Comparison of ENCODE assay signal across 8 cellular contexts in genomic region chr11:65083134-65083833, GRCh38. TPM values are rescaled to one million over a fixed set of nuclear protein-coding genes. Genes with fewer than 3 reads are reported as not detected.
A peak's percentile ranks its signal among the peaks of the same experiment; 100 is the strongest.
DNase-seq lines count a peak whose midpoint lies in the region; ATAC-seq and TF ChIP-seq lines count a peak whose summit lies in the region.

No MANE protein-coding gene starts in this region.

- no peak for TF ChIP-seq POLR2A in lower leg skin (IDR thresholded peaks at IDR 0.05)
- no peak for TF ChIP-seq POLR2A in vagina (IDR thresholded peaks at IDR 0.05)

- TF ChIP-seq CTCF in lower leg skin (IDR thresholded peaks at IDR 0.05) (no peak), vagina (IDR thresholded peaks at IDR 0.05) (no peak)

- intact Hi-C loops in lower leg skin (cut with DNase I; ENCODE audit: low total_unique reads) (loop anchor here (10.0 kb wide), 1 partner anchor 68 kb away; the partner anchor contains the start of gene ARL2), vagina (cut with DNase I) (no loop called here)

- H3K27ac Mint-ChIP-seq in activated naive CD8-positive, alpha-beta T cell: peak overlapping the region; percentile 94

- no peak for DNase-seq in lower leg skin (ENCODE audit: low spot score in 2 of 2)
- DNase-seq in vagina (ENCODE audit: extremely low spot score in 2 of 2): no peak
- no peak for DNase-seq in amniotic stem cell (lab: John Stamatoyannopoulos, UW)
- no peak for DNase-seq in HCEC 1CT
- no peak for DNase-seq in mucosa of gallbladder (ENCODE audit: low spot score)

- no peaks in the 10 kb centered on the region for H3K27me3 ChIP-seq in vagina

- peaks cover 18% of the 10 kb centered on the region for H3K4me1 ChIP-seq in vagina

- H3K9me3 ChIP-seq in vagina: no peaks in the 10 kb centered on the region

- 3 to 6% methylated on average over 13 of the region's 13 CpGs for WGBS in lower leg skin, 2 donors

- peaks cover 0 to 17% of the 10 kb centered on the region in 2 donors for H3K36me3 ChIP-seq in vagina

- H3K4me3 ChIP-seq in lower leg skin (ENCODE audit: low read depth, poor library complexity, severe bottlenecking): peak overlapping the region; percentile 28
- H3K4me3 ChIP-seq in vagina: peak overlapping the region; percentile 59 to 77

- no peaks in the 10 kb centered on the region for H3K27me3 Mint-ChIP-seq in activated naive CD8-positive, alpha-beta T cell

- H3K9me3 Mint-ChIP-seq in activated naive CD8-positive, alpha-beta T cell (ENCODE audit: low read depth): no peaks in the 10 kb centered on the region

- H3K4me1 Mint-ChIP-seq in activated naive CD8-positive, alpha-beta T cell (ENCODE audit: low read depth): peaks cover 20% of the 10 kb centered on the region

- H3K27ac ChIP-seq in vagina: peak overlapping the region; percentile 87

- peaks cover 2% of the 10 kb centered on the region for H3K36me3 Mint-ChIP-seq in activated naive CD8-positive, alpha-beta T cell

- peak overlapping the region; percentile 94 for H3K4me3 Mint-ChIP-seq in activated naive CD8-positive, alpha-beta T cell

- ATAC-seq in GM18870 (IDR thresholded peaks at IDR 0.05; ENCODE audit: unreplicated experiment): peak; percentile 15
- peak; percentile 18 for ATAC-seq in HG03045 (IDR thresholded peaks at IDR 0.05; ENCODE audit: unreplicated experiment)

RNA-seq across cellular contexts. Expression of gene CDCA5, which starts 0.6 kb away (rescaled TPM):
- total RNA-seq in lower leg skin (1 to 10 TPM; 1.0 to 2.4 (median 1.7) TPM), vagina (3.7 TPM), mucosa of gallbladder (2.1 TPM)

RNA-seq across cellular contexts. Expression of gene ZFPL1, which starts 0.7 kb away (rescaled TPM):
- total RNA-seq in lower leg skin (10 to 100 TPM; 45.8 to 72.3 (median 54.8) TPM), vagina (50.8 TPM), mucosa of gallbladder (44.4 TPM)

RNA-seq across cellular contexts. Expression of gene VPS51, which starts 12.7 kb away (rescaled TPM):
- total RNA-seq in lower leg skin: 100 to 1,000 TPM; 373 to 932 (median 648) TPM
- total RNA-seq in vagina: 191 TPM
- total RNA-seq in mucosa of gallbladder: 116 TPM

RNA-seq across cellular contexts. Expression of gene NAALADL1, which starts 24.9 kb away (rescaled TPM):
- total RNA-seq in lower leg skin (10 to 100 TPM in 2 of 4 donors, 1 to 10 TPM in 2; 1.5 to 11.9 (median 9.7) TPM), vagina (30.7 TPM), mucosa of gallbladder (10.4 TPM)

RNA-seq across cellular contexts. Expression of gene TM7SF2, which starts 28.4 kb away (rescaled TPM):
- total RNA-seq in lower leg skin: 100 to 1,000 TPM; 118 to 374 (median 160) TPM
- 37.6 TPM for total RNA-seq in vagina
- total RNA-seq in mucosa of gallbladder: 184 TPM
